Comparison of ENCODE assay signal across 1 cellular context in the genomic region with DNA sequence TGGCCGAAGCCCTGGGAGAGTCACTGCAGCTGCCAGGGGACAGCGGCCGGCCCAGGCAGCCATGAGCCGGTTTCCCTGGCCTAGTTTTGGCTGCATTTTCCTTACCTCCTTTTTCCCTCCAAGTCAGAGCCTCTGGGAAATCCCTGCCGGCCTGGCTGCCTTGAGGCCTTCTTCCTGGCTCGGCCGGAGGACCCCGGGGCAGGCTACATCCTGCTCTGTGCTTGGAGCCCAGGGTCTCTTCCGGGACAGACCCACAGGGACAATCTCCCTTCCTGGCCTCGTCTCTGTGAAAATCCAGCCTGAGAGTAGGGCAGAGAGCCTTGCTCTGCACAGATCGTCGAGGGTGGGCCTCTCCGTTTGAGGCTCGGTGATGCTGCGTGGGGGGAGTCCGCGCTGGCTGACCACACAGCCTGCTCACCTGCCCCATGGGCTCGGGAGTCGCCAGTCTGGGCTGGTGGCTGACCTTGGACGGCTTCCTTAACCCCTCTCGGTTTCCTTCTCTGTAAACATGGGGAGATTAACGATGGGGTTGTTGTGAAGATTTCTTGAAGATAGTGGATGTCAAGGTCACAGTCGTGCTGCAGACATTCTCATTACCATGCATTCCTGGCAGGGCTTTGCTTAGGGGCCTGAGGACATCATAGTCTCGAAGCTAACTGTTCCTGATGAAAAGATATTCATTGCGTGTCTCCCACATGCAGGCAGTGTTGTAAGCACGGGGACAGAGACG.
TF ChIP-seq lines count a peak whose summit lies in the region.

No MANE protein-coding gene starts in this region.

TF ChIP-seq in K562, 482 proteins besides CTCF, POLR2A, EP300 and RAD21 (continued from another document and continues in another):
- TF ChIP-seq RNF219 (CRISPR knock-in tag; IDR thresholded peaks at IDR 0.05) (no peak), MECOM (CRISPR knock-in tag; IDR thresholded peaks at IDR 0.05) (no peak), HMGN3 (IDR thresholded peaks at IDR 0.05; ENCODE audit: borderline replicate concordance, extremely low read depth, insufficient read length, low read depth, low read length) (no peak), ESRRA (IDR thresholded peaks at IDR 0.05; ENCODE audit: borderline replicate concordance, low read depth) (peak; percentile 92), PHF8 (IDR thresholded peaks at IDR 0.05; ENCODE audit: borderline replicate concordance, low read length) (no peak), MIER1 (IDR thresholded peaks at IDR 0.05; ENCODE audit: low read depth) (no peak), ZNF507 (tag; conservative IDR thresholded peaks at IDR 0.05) (no peak), CSDE1 (IDR thresholded peaks at IDR 0.05) (no peak), WHSC1 (IDR thresholded peaks at IDR 0.05; ENCODE audit: low read length) (no peak), BRD4 (IDR thresholded peaks at IDR 0.05) (no peak), ZNF124 (CRISPR knock-in tag; IDR thresholded peaks at IDR 0.05) (no peak), U2AF2 (optimal IDR thresholded peaks at IDR 0.05; ENCODE audit: low read depth, low read length) (no peak), ZNF253 (CRISPR knock-in tag; conservative IDR thresholded peaks at IDR 0.05) (no peak), SMARCA4 (IDR thresholded peaks at IDR 0.05) (no peak), KDM5B (IDR thresholded peaks at IDR 0.05; ENCODE audit: insufficient replicate concordance, low read depth, low read length) (no peak), ZNF830 (CRISPR knock-in tag; IDR thresholded peaks at IDR 0.05) (no peak), IRF2 (CRISPR knock-in tag; IDR thresholded peaks at IDR 0.05) (no peak), CREB5 (CRISPR knock-in tag; IDR thresholded peaks at IDR 0.05) (no peak), SIX5 (IDR thresholded peaks at IDR 0.05; ENCODE audit: borderline replicate concordance in 1 of 2, insufficient read depth in 1 of 2, low read depth in 1 of 2, low read length in 2 of 2) (no peak), RBM22 (IDR thresholded peaks at IDR 0.05; ENCODE audit: low read depth, low read length, poor library complexity, severe bottlenecking) (no peak), FOSL1 (tag; conservative IDR thresholded peaks at IDR 0.05) (no peak), ZNF644 (tag; IDR thresholded peaks at IDR 0.05; ENCODE audit: low read depth) (no peak), ZNF197 (CRISPR knock-in tag; IDR thresholded peaks at IDR 0.05; ENCODE audit: low read depth) (no peak), ZNF316 (IDR thresholded peaks at IDR 0.05) (no peak), ZNF75A (CRISPR knock-in tag; IDR thresholded peaks at IDR 0.05) (no peak), ZNF561 (CRISPR knock-in tag; conservative IDR thresholded peaks at IDR 0.05) (no peak), ARHGAP35 (IDR thresholded peaks at IDR 0.05; ENCODE audit: partially characterized antibody) (no peak), ZNF583 (CRISPR knock-in tag; IDR thresholded peaks at IDR 0.05) (no peak), KDM1A (IDR thresholded peaks at IDR 0.05) (0 out of 4 replicates have a peak, but pooled peaks of 1 of the 2 experiments have one; percentile 16), CBFA2T2 (conservative IDR thresholded peaks at IDR 0.05) (0 out of 2 replicates have a peak, but pooled peaks have one; percentile 6), CC2D1A (IDR thresholded peaks at IDR 0.05) (no peak), MNT (conservative IDR thresholded peaks at IDR 0.05) (no peak), TCF15 (CRISPR knock-in tag; IDR thresholded peaks at IDR 0.05) (no peak), CAMTA2 (CRISPR knock-in tag; conservative IDR thresholded peaks at IDR 0.05) (no peak), ATF1 (CRISPR knock-in tag; IDR thresholded peaks at IDR 0.05) (no peak), ATF1 (tag; IDR thresholded peaks at IDR 0.05) (0 out of 2 replicates have a peak, but pooled peaks have one; percentile 23), ZNF12 (CRISPR knock-in tag; IDR thresholded peaks at IDR 0.05) (no peak), ELK3 (CRISPR knock-in tag; IDR thresholded peaks at IDR 0.05) (no peak), THRB (CRISPR knock-in tag; conservative IDR thresholded peaks at IDR 0.05) (no peak), ZNF41 (CRISPR knock-in tag; conservative IDR thresholded peaks at IDR 0.05) (no peak)
- TF ChIP-seq, protein P1, sequence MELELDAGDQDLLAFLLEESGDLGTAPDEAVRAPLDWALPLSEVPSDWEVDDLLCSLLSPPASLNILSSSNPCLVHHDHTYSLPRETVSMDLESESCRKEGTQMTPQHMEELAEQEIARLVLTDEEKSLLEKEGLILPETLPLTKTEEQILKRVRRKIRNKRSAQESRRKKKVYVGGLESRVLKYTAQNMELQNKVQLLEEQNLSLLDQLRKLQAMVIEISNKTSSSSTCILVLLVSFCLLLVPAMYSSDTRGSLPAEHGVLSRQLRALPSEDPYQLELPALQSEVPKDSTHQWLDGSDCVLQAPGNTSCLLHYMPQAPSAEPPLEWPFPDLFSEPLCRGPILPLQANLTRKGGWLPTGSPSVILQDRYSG (tag; conservative IDR thresholded peaks at IDR 0.05; ENCODE audit: low read depth), result no peak
- TF ChIP-seq, protein P2, sequence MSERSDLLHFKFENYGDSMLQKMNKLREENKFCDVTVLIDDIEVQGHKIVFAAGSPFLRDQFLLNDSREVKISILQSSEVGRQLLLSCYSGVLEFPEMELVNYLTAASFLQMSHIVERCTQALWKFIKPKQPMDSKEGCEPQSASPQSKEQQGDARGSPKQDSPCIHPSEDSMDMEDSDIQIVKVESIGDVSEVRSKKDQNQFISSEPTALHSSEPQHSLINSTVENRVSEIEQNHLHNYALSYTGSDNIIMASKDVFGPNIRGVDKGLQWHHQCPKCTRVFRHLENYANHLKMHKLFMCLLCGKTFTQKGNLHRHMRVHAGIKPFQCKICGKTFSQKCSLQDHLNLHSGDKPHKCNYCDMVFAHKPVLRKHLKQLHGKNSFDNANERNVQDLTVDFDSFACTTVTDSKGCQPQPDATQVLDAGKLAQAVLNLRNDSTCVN (CRISPR knock-in tag; IDR thresholded peaks at IDR 0.05), result no peak
